12 cellular contexts compared by ENCODE assay signal in genomic region chr11:72712168-72712721, GRCh38. TPM values are rescaled to one million over a fixed set of nuclear protein-coding genes. Genes with fewer than 3 reads are reported as not detected.
DNase-seq lines count a peak whose midpoint lies in the region; ATAC-seq, FAIRE-seq and TF ChIP-seq lines count a peak whose summit lies in the region.
"Had no signal": no experiment of that assay in that cellular context is flagged by ENCODE, and none has a peak within 500 bp of the region (broad histone marks: within the 10 kb centered on the region; RNA-seq: fewer than 3 reads in every experiment).

No MANE protein-coding gene starts in this region.

- H3K4me1 ChIP-seq in H1 (replicated peaks in 1 of 4; ENCODE audit: control insufficient read depth in 3 of 4, insufficient read depth in 4 of 4, low read length in 3 of 4): peaks cover 0 to 15% (median 8%) of the 10 kb centered on the region in 4 experiments; a peak in 6 of 7 replicates
- H3K4me1 ChIP-seq in mesendoderm (ENCODE audit: control insufficient read depth, low read depth, low read length): peaks cover 5% of the 10 kb centered on the region

- TF ChIP-seq POLR2A in H1 (IDR thresholded peaks at IDR 0.05; ENCODE audit: control extremely low read depth in 1 of 2, low read depth in 2 of 2, low read length in 2 of 2) (no peak), lower leg skin (IDR thresholded peaks at IDR 0.05) (no peak)

- no peak for ATAC-seq in stimulated activated naive B cell treated with anti-CD40 and anti-IgM and Interleukin-4, amounts not matched to agents 10 μg/mL and 1 μg/mL and 100 μg/mL, for 72 hours (replicated peaks)

- no peak for TF ChIP-seq EP300 in H1 (IDR thresholded peaks at IDR 0.05; ENCODE audit: borderline replicate concordance in 1 of 2, low read depth in 2 of 2, low read length in 2 of 2)

- no peak overlapping the region for H3K4me3 ChIP-seq in H1 (ENCODE audit: extremely low read depth in 1 of 4, insufficient read depth in 2 of 4, low read depth in 3 of 4, low read length in 4 of 4)
- no peak overlapping the region for H3K4me3 ChIP-seq in mesendoderm (ENCODE audit: low read length)
- no peak overlapping the region for H3K4me3 ChIP-seq in lower leg skin (ENCODE audit: low read depth, poor library complexity, severe bottlenecking)

- H3K23me2 ChIP-seq in H1 (ENCODE audit: low read depth, low read length): no peaks in the 10 kb centered on the region

- no peaks in the 10 kb centered on the region for H3K27me3 Mint-ChIP-seq in stimulated activated naive B cell treated with anti-CD40 and anti-IgM and Interleukin-4, amounts not matched to agents 10 μg/mL and 1 μg/mL and 100 μg/mL, for 72 hours
- no peaks in the 10 kb centered on the region for H3K27me3 Mint-ChIP-seq in activated T-cell treated with anti-CD3 and anti-CD28 coated beads, Interleukin-2, amount 50 U/mL, for 24 hours
- H3K27me3 Mint-ChIP-seq: activated B cell treated with CpG ODN at 0.5 μM for 24 hours; activated naive CD4-positive, alpha-beta T cell treated with anti-CD3 and anti-CD28 coated beads, Interleukin-2, amount 10 ng/mL, durations not matched to agents 7 days and 5 days had no signal

- H2BK5ac ChIP-seq in H1 (ENCODE audit: low read depth, low read length) (no peak overlapping the region), mesendoderm (ENCODE audit: low read length) (no peak overlapping the region)

- FAIRE-seq in H1 (lab: Jason Lieb, UNC): no peak

- H3K27ac ChIP-seq in RWPE1 (peak overlapping the region; percentile 13; the same call in 1 of the 2 replicates), H1 (ENCODE audit: low read depth, low read length) (no peak overlapping the region), mesendoderm (ENCODE audit: low read depth, low read length) (no peak overlapping the region)

- H3K4me2 ChIP-seq in H1 (ENCODE audit: insufficient read depth in 1 of 2, low read depth in 2 of 2, low read length in 2 of 2) (no peak overlapping the region), mesendoderm (ENCODE audit: low read length) (no peak overlapping the region)

- no peak overlapping the region for H4K5ac ChIP-seq in H1 (ENCODE audit: insufficient read length, low read depth, low read length)
- H4K5ac ChIP-seq in mesendoderm (ENCODE audit: low read length): no peak overlapping the region

- H4K20me1 ChIP-seq in H1 (replicated peaks in 1 of 2; ENCODE audit: control insufficient read depth in 1 of 2, insufficient read depth in 2 of 2, low read length in 2 of 2): peaks cover 3 to 12% of the 10 kb centered on the region in 2 experiments

- intact Hi-C loops in lower leg skin (cut with DNase I; ENCODE audit: low total_unique reads): no loop called here

- H2AFZ ChIP-seq in H1 (ENCODE audit: low read length): no peak overlapping the region

- H3K14ac ChIP-seq in H1 (ENCODE audit: insufficient read length): no peak overlapping the region

- peak overlapping the region; percentile 83 for H3K27ac Mint-ChIP-seq in stimulated activated naive B cell treated with anti-CD40 and anti-IgM and Interleukin-4, amounts not matched to agents 10 μg/mL and 1 μg/mL and 100 μg/mL, for 72 hours
- no peak overlapping the region for H3K27ac Mint-ChIP-seq in activated T-cell treated with anti-CD3 and anti-CD28 coated beads, Interleukin-2, amount 50 U/mL, for 24 hours
- H3K27ac Mint-ChIP-seq: activated B cell treated with CpG ODN at 0.5 μM for 24 hours; activated naive CD4-positive, alpha-beta T cell treated with anti-CD3 and anti-CD28 coated beads, Interleukin-2, amount 10 ng/mL, durations not matched to agents 7 days and 5 days had no signal

- peaks cover 29 to 65% of the 10 kb centered on the region in 2 donors for H3K4me1 Mint-ChIP-seq in stimulated activated naive B cell treated with anti-CD40 and anti-IgM and Interleukin-4, amounts not matched to agents 10 μg/mL and 1 μg/mL and 100 μg/mL, for 72 hours
- H3K4me1 Mint-ChIP-seq in activated T-cell treated with anti-CD3 and anti-CD28 coated beads, Interleukin-2, amount 50 U/mL, for 24 hours (ENCODE audit: low read depth): peaks cover 13% of the 10 kb centered on the region

- no peak overlapping the region for H3K18ac ChIP-seq in H1 (ENCODE audit: extremely low read depth, low read length)
- no peak overlapping the region for H3K18ac ChIP-seq in mesendoderm (ENCODE audit: low read length)

- DNase-seq in RWPE1 (ENCODE audit: low spot score): no peak
- DNase-seq in H1 (ENCODE audit: low read depth in 1 of 2, low spot score in 2 of 2): no peak
- DNase-seq in mesendoderm: no peak
- DNase-seq in stimulated activated naive B cell treated with anti-CD40 and anti-IgM and Interleukin-4, amounts not matched to agents 10 μg/mL and 1 μg/mL and 100 μg/mL, for 72 hours: no peak
- no peak for DNase-seq in lower leg skin (ENCODE audit: low spot score in 2 of 2)
- no peak for DNase-seq in activated T-cell treated with anti-CD3 and anti-CD28 coated beads, Interleukin-2, amount 50 U/mL, for 24 hours
- no peak for DNase-seq in GOT3 (lab: John Stamatoyannopoulos, UW)
- no peak for DNase-seq in NCI-H1436 treated with DMSO at 0.1 percent for 48 hours (lab: John Stamatoyannopoulos, UW)
- DNase-seq: activated B cell treated with CpG ODN at 0.5 μM for 24 hours; activated naive CD4-positive, alpha-beta T cell treated with anti-CD3 and anti-CD28 coated beads, Interleukin-2, amount 10 ng/mL, durations not matched to agents 7 days and 5 days; DMS79; NCI-H1105 had no signal

- no peak overlapping the region for H3K4me3 Mint-ChIP-seq in stimulated activated naive B cell treated with anti-CD40 and anti-IgM and Interleukin-4, amounts not matched to agents 10 μg/mL and 1 μg/mL and 100 μg/mL, for 72 hours
- no peak overlapping the region for H3K4me3 Mint-ChIP-seq in activated T-cell treated with anti-CD3 and anti-CD28 coated beads, Interleukin-2, amount 50 U/mL, for 24 hours
- H3K4me3 Mint-ChIP-seq: activated B cell treated with CpG ODN at 0.5 μM for 24 hours; activated naive CD4-positive, alpha-beta T cell treated with anti-CD3 and anti-CD28 coated beads, Interleukin-2, amount 10 ng/mL, durations not matched to agents 7 days and 5 days had no signal

- H3K79me2 ChIP-seq in H1 (ENCODE audit: control insufficient read depth in 1 of 2, insufficient read depth in 2 of 2, low read length in 2 of 2): no peaks in the 10 kb centered on the region; a peak in 1 of 4 replicates
- H3K79me2 ChIP-seq in mesendoderm (ENCODE audit: control insufficient read depth, insufficient read depth, low read length): no peaks in the 10 kb centered on the region

- no peaks in the 10 kb centered on the region for H3K9me3 ChIP-seq in H1 (ENCODE audit: insufficient read depth in 2 of 2, low read depth in 1 of 2, low read length in 1 of 2)

- no peak for TF ChIP-seq CTCF in RWPE1 (conservative IDR thresholded peaks at IDR 0.05; ENCODE audit: low read depth)
- TF ChIP-seq CTCF in H1 (IDR thresholded peaks at IDR 0.05; ENCODE audit: control extremely low read depth in 1 of 3, insufficient read depth in 1 of 3, low read depth in 1 of 3, low read length in 3 of 3): no peak
- TF ChIP-seq CTCF in lower leg skin (IDR thresholded peaks at IDR 0.05): no peak

- H3K36me3 Mint-ChIP-seq in stimulated activated naive B cell treated with anti-CD40 and anti-IgM and Interleukin-4, amounts not matched to agents 10 μg/mL and 1 μg/mL and 100 μg/mL, for 72 hours: peaks cover 51 to 63% of the 10 kb centered on the region in 2 donors
- H3K36me3 Mint-ChIP-seq in activated T-cell treated with anti-CD3 and anti-CD28 coated beads, Interleukin-2, amount 50 U/mL, for 24 hours (ENCODE audit: low read depth): peaks cover 75% of the 10 kb centered on the region

- no peak overlapping the region for H2BK15ac ChIP-seq in H1 (ENCODE audit: low read length)
- H2BK15ac ChIP-seq in mesendoderm (replicated peaks; ENCODE audit: low read depth): no peak overlapping the region

- POLR2A ChIA-PET in RWPE1 (lab: Yijun Ruan, JAX; ENCODE audit: low non-redundant PET) (no interaction called here), H1 (lab: Charles Lee; ENCODE audit: partially characterized antibody) (no interaction called here)

- H2BK12ac ChIP-seq in H1 (ENCODE audit: low read depth, low read length): no peak overlapping the region

- H3K36me3 ChIP-seq in H1 (ENCODE audit: control insufficient read depth in 2 of 4, insufficient read depth in 4 of 4, low read length in 3 of 4) (0 out of 8 replicates have a peak, but pooled peaks cover 0 to 2% (median 0%) of the 10 kb centered on the region in 4 experiments), mesendoderm (ENCODE audit: control insufficient read depth, insufficient read depth, low read length) (no peaks in the 10 kb centered on the region)

- H3K23ac ChIP-seq in H1 (ENCODE audit: insufficient read length) (no peak overlapping the region), mesendoderm (ENCODE audit: low read length) (no peak overlapping the region)

- no peaks in the 10 kb centered on the region for H3K9me3 Mint-ChIP-seq in stimulated activated naive B cell treated with anti-CD40 and anti-IgM and Interleukin-4, amounts not matched to agents 10 μg/mL and 1 μg/mL and 100 μg/mL, for 72 hours
- H3K9me3 Mint-ChIP-seq in activated T-cell treated with anti-CD3 and anti-CD28 coated beads, Interleukin-2, amount 50 U/mL, for 24 hours: no peaks in the 10 kb centered on the region
- H3K9me3 Mint-ChIP-seq: activated B cell treated with CpG ODN at 0.5 μM for 24 hours; activated naive CD4-positive, alpha-beta T cell treated with anti-CD3 and anti-CD28 coated beads, Interleukin-2, amount 10 ng/mL, durations not matched to agents 7 days and 5 days had no signal

- H3K4ac ChIP-seq in H1 (replicated peaks; ENCODE audit: insufficient read length, low read depth, low read length) (no peak overlapping the region), mesendoderm (ENCODE audit: low read depth, low read length) (no peak overlapping the region)

- H2BK120ac ChIP-seq in H1 (replicated peaks; ENCODE audit: low read depth, low read length) (no peak overlapping the region), mesendoderm (ENCODE audit: low read depth, low read length) (no peak overlapping the region)

- no peak overlapping the region for H2BK20ac ChIP-seq in H1 (ENCODE audit: low read length)

- H4K91ac ChIP-seq in H1 (replicated peaks; ENCODE audit: insufficient read length, low read length): no peak overlapping the region

- H3K79me1 ChIP-seq in H1 (ENCODE audit: low read depth, low read length) (peaks cover 3% of the 10 kb centered on the region; the same call in 1 of the 2 replicates), mesendoderm (ENCODE audit: low read length) (peaks cover 11% of the 10 kb centered on the region)

- 92% methylated on average over 14 of the region's 26 CpGs; no CpG with 5 or more reads in 1 of the 2 experiments for WGBS in H1 (ENCODE audit: extremely low coverage in 1 of 2, insufficient coverage in 1 of 2, insufficient read length in 1 of 2, insufficient replicate concordance in 2 of 2, low coverage in 1 of 2, low lambda C conversion rate in 2 of 2, missing lambda C conversion rate in 1 of 2), 2 experiments
- WGBS in mesendoderm (ENCODE audit: extremely low coverage, insufficient coverage, low lambda C conversion rate): no CpG with 5 or more reads among the region's 26 CpGs
- WGBS in lower leg skin, 2 donors: 63 to 72% methylated on average over 17 to 26 of the region's 26 CpGs

- no peaks in the 10 kb centered on the region for H3K27me3 ChIP-seq in H1 (replicated peaks in 1 of 4; ENCODE audit: control insufficient read depth in 3 of 4, extremely low read depth in 1 of 4, insufficient read depth in 3 of 4, low read length in 3 of 4)
- no peaks in the 10 kb centered on the region for H3K27me3 ChIP-seq in mesendoderm (ENCODE audit: insufficient read depth, low read length, poor library complexity)

- CTCF ChIA-PET in RWPE1 (lab: Yijun Ruan, JAX): no interaction called here
- CTCF ChIA-PET in H1 (lab: Charles Lee; ENCODE audit: partially characterized antibody): interaction anchor here (0.7 kb wide), 1 partner anchor 42 kb away, joined by 3 read pairs; no protein-coding TSS in a partner anchor

- TF ChIP-seq RAD21 in H1 (IDR thresholded peaks at IDR 0.05 in 1 of 2, conservative IDR thresholded peaks at IDR 0.05 in 1 of 2; ENCODE audit: low read depth in 2 of 2, low read length in 2 of 2): no peak

- peak overlapping the region; percentile 64; the same call in 1 of the 2 replicates for H4K8ac ChIP-seq in H1 (ENCODE audit: extremely low read depth, insufficient read depth, low read length)
- no peak overlapping the region for H4K8ac ChIP-seq in mesendoderm (ENCODE audit: low read depth, low read length)

- no peak overlapping the region for H3K56ac ChIP-seq in H1 (replicated peaks; ENCODE audit: insufficient read length, low read depth, low read length)
- H3K56ac ChIP-seq in mesendoderm (ENCODE audit: low read length): peak overlapping the region; percentile 43

- H3K9ac ChIP-seq in H1 (replicated peaks in 1 of 4; ENCODE audit: extremely low read depth in 1 of 4, low read depth in 3 of 4, low read length in 3 of 4) (no peak overlapping the region), mesendoderm (ENCODE audit: low read length) (no peak overlapping the region)

- H2AK5ac ChIP-seq in H1 (ENCODE audit: low read depth, low read length) (no peak overlapping the region), mesendoderm (ENCODE audit: low read length) (no peak overlapping the region)

RNA-seq across cellular contexts. Expression of gene PDE2A, which starts 38.0 kb away (rescaled TPM):
- total RNA-seq in H1 (2021; fragmentation: NEBNext Ultra II Directional; extraction: Animal tissue kit (Norgen Biotek cat#: 25700)): 3.4 and 5.0 TPM in 2 replicates
- polyA plus RNA-seq in H1 (2011; rRNA removed): 7.1 and 10.0 TPM in 2 replicates
- polyA plus RNA-seq in H1 (2011; cell fraction: cytosol; rRNA removed): 5.7 TPM
- polyA plus RNA-seq in H1 (2011; cell fraction: nucleus; rRNA removed): 14.6 TPM
- polyA plus RNA-seq in H1 (2012, experiment 1 of 2): 1.8 to 6.8 TPM (median 3.9 TPM) in 4 replicates
- polyA plus RNA-seq in H1 (2012, experiment 2 of 2): 2.9 TPM
- polyA plus RNA-seq in H1 (2013, experiment 1 of 2): 4.1 TPM
- 4.8 TPM for polyA plus RNA-seq in H1 (2013, experiment 2 of 2)
- 5.9 and 10.1 TPM in 2 replicates for polyA minus RNA-seq in H1 (2011; rRNA and poly(A)+ RNA removed)
- 2.1 TPM for polyA minus RNA-seq in H1 (2011; cell fraction: cytosol; rRNA and poly(A)+ RNA removed)
- polyA minus RNA-seq in H1 (2011; cell fraction: nucleus; rRNA and poly(A)+ RNA removed): 6.0 TPM
- polyA plus RNA-seq in mesendoderm (2013, experiment 1 of 2): 3.9 TPM
- polyA plus RNA-seq in mesendoderm (2013, experiment 2 of 2): 4.0 TPM
- total RNA-seq in lower leg skin: 10 to 100 TPM; 26.1 to 34.1 (median 30.6) TPM

RNA-seq across cellular contexts. Expression of gene ARAP1, which starts 40.0 kb away (rescaled TPM):
- total RNA-seq in H1 (2021; fragmentation: NEBNext Ultra II Directional; extraction: Animal tissue kit (Norgen Biotek cat#: 25700)): 59.5 and 61.6 TPM in 2 replicates
- polyA plus RNA-seq in H1 (2011; rRNA removed): 25.7 and 39.9 TPM in 2 replicates
- 34.5 TPM for polyA plus RNA-seq in H1 (2011; cell fraction: cytosol; rRNA removed)
- 123 TPM for polyA plus RNA-seq in H1 (2011; cell fraction: nucleus; rRNA removed)
- 39.5 to 54.2 TPM (median 51.4 TPM) in 4 replicates for polyA plus RNA-seq in H1 (2012, experiment 1 of 2)
- 53.3 TPM for polyA plus RNA-seq in H1 (2012, experiment 2 of 2)
- 28.7 TPM for polyA plus RNA-seq in H1 (2013, experiment 1 of 2)
- 25.5 TPM for polyA plus RNA-seq in H1 (2013, experiment 2 of 2)
- 39.5 and 45.8 TPM in 2 replicates for polyA minus RNA-seq in H1 (2011; rRNA and poly(A)+ RNA removed)
- 52.5 TPM for polyA minus RNA-seq in H1 (2011; cell fraction: cytosol; rRNA and poly(A)+ RNA removed)
- 66.4 TPM for polyA minus RNA-seq in H1 (2011; cell fraction: nucleus; rRNA and poly(A)+ RNA removed)
- 29.0 TPM for polyA plus RNA-seq in mesendoderm (2013, experiment 1 of 2)
- 27.5 TPM for polyA plus RNA-seq in mesendoderm (2013, experiment 2 of 2)
- 10 to 100 TPM; 60.6 to 89.6 (median 80.6) TPM for total RNA-seq in lower leg skin
